ENCODE assay signal across 8 cellular contexts in the genomic region with DNA sequence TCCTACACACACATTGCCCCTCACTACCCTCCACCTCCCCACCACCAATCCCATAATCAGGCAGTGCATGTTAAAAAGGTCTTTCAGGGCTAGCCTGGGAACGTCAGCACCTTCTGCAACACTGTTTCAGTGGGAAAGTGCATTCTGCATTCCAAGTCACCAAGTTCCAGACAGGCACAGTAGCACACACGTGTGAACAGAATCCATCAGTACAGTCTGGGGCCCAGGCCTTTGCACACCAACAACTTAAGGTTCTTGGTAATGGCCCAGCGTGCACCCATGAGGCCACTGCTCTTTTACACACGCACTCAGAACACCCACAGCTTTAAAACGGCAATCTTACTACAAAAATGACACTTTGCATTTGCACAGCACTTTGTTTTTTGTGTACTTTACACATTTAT. TPM values are rescaled to one million over a fixed set of nuclear protein-coding genes. Genes with fewer than 3 reads are reported as not detected.
DNase-seq lines count a peak whose midpoint lies in the region; ATAC-seq and TF ChIP-seq lines count a peak whose summit lies in the region.

No MANE protein-coding gene starts in this region.

- peaks cover 17% of the 10 kb centered on the region for H3K4me1 ChIP-seq in DOHH2 (ENCODE audit: control insufficient read depth, low read length)
- peaks cover 62% of the 10 kb centered on the region for H3K4me1 ChIP-seq in Panc1 (ENCODE audit: control insufficient read depth, insufficient read depth, low read length)
- no peaks in the 10 kb centered on the region for H3K4me1 ChIP-seq in parathyroid adenoma

- BruUV-seq in Panc1 (replicated peaks; lab: Mats Ljungman, UMichigan): no TSS peak

- H3K4me3 ChIP-seq in DOHH2 (ENCODE audit: low read length): peak overlapping the region; percentile 73
- H3K4me3 ChIP-seq in Panc1 (ENCODE audit: low read depth in 2 of 2, low read length in 2 of 2): peak overlapping the region; percentile 88 to 93
- H3K4me3 ChIP-seq in epithelial cell of esophagus (ENCODE audit: low read length): peak overlapping the region; percentile 96
- H3K4me3 ChIP-seq in parathyroid adenoma (ENCODE audit: low read depth, low read length): peak overlapping the region; percentile 63

- H2AFZ ChIP-seq in parathyroid adenoma: no peak overlapping the region

- intact Hi-C loops in Panc1 (cut with micrococcal nuclease; ENCODE audit: unreplicated experiment): no loop called here

- H3K27ac ChIP-seq in DOHH2 (ENCODE audit: low read depth, low read length) (no peak overlapping the region), Panc1 (ENCODE audit: low read length) (peak overlapping the region; percentile 100), parathyroid adenoma (peak overlapping the region; percentile 75)

- in situ Hi-C loops in Panc1 (cut with HindIII; ENCODE audit: low pct_unique_long_range_greater_than_20kb, low sequenced_read_pairs): no loop called here

- no peaks in the 10 kb centered on the region for H3K36me3 ChIP-seq in DOHH2 (ENCODE audit: control insufficient read depth, low read length)
- peaks cover 31% of the 10 kb centered on the region for H3K36me3 ChIP-seq in Panc1 (ENCODE audit: control insufficient read depth, insufficient read depth, low read length)
- H3K36me3 ChIP-seq in parathyroid adenoma (ENCODE audit: control insufficient read depth, insufficient read depth, low read length): no peaks in the 10 kb centered on the region

- H3K9me3 ChIP-seq in DOHH2 (ENCODE audit: control insufficient read depth, insufficient read depth, low read length) (no peaks in the 10 kb centered on the region), Panc1 (ENCODE audit: control insufficient read depth, insufficient read depth, low read depth, low read length) (no peaks in the 10 kb centered on the region), parathyroid adenoma (ENCODE audit: control insufficient read depth, low read length) (no peaks in the 10 kb centered on the region)

- H3F3A ChIP-seq in DOHH2 (ENCODE audit: control insufficient read depth, insufficient read depth): no peaks in the 10 kb centered on the region

- H4K20me1 ChIP-seq in DOHH2 (ENCODE audit: control insufficient read depth, insufficient read depth, low read depth, low read length): no peaks in the 10 kb centered on the region

- ATAC-seq in Panc1 (no peak), GM19397 (IDR thresholded peaks at IDR 0.05; ENCODE audit: unreplicated experiment) (no peak)

- no peak overlapping the region for H3K9ac ChIP-seq in parathyroid adenoma

- POLR2A ChIA-PET in Panc1 (lab: Charles Lee): no interaction called here

- no peaks in the 10 kb centered on the region for H3K9me2 ChIP-seq in DOHH2 (replicated peaks; ENCODE audit: control insufficient read depth, low read length)

- no peak for DNase-seq in Panc1 (ENCODE audit: low read depth, low spot score)
- no peak for DNase-seq in epithelial cell of esophagus (ENCODE audit: low read depth)
- no peak for DNase-seq in SKM-1 treated with dmso at 0.1 percent for 144 hours (lab: John Stamatoyannopoulos, UW; ENCODE audit: unreplicated experiment)
- no peak for DNase-seq in NAMALWA (ENCODE audit: low spot score)
- no peak for DNase-seq in germinal center (ENCODE audit: low spot score)

- H3K27me3 ChIP-seq in DOHH2 (ENCODE audit: control insufficient read depth, low read length): peaks cover 28% of the 10 kb centered on the region
- no peaks in the 10 kb centered on the region for H3K27me3 ChIP-seq in Panc1 (ENCODE audit: control insufficient read depth, insufficient read depth, low read length)
- H3K27me3 ChIP-seq in parathyroid adenoma (ENCODE audit: control insufficient read depth, insufficient read depth, low read length): no peaks in the 10 kb centered on the region

- H3K79me2 ChIP-seq in DOHH2 (ENCODE audit: control insufficient read depth, low read length) (peaks cover 3% of the 10 kb centered on the region; the same call in 1 of the 2 replicates), parathyroid adenoma (peaks cover 2% of the 10 kb centered on the region)

- H3K4me2 ChIP-seq in DOHH2 (ENCODE audit: low read length): peak overlapping the region; percentile 82; the same call in 1 of the 2 replicates
- peak overlapping the region; percentile 36 for H3K4me2 ChIP-seq in parathyroid adenoma (ENCODE audit: low read length)

- CTCF ChIA-PET in Panc1 (lab: Charles Lee): no interaction called here

- TF ChIP-seq CTCF in DOHH2 (IDR thresholded peaks at IDR 0.05; ENCODE audit: low read depth, low read length, poor library complexity, severe bottlenecking) (no peak), Panc1 (IDR thresholded peaks at IDR 0.05) (no peak), epithelial cell of esophagus (IDR thresholded peaks at IDR 0.05; ENCODE audit: insufficient read depth, low read depth, low read length, missing control alignments) (no peak), parathyroid adenoma (IDR thresholded peaks at IDR 0.05) (no peak)

RNA-seq across cellular contexts. Expression of gene ANXA2, which starts 1.2 kb away (rescaled TPM):
- 1,903 TPM for total RNA-seq in Panc1 (2021; ENCODE audit: unreplicated experiment)
- polyA plus RNA-seq in Panc1 (2012; ENCODE audit: insufficient read length): 1,847 TPM
